ENCODE assay signal across 1 cellular context in genomic region chrX:140480765-140481164, GRCh38.
TF ChIP-seq lines count a peak whose summit lies in the region.

No MANE protein-coding gene starts in this region.

TF ChIP-seq in HEK293, 187 proteins besides CTCF, POLR2A, EP300 and RAD21 (continued from another document and continues in another):
- no peak for TF ChIP-seq PATZ1 (tag by site-specific recombination; IDR thresholded peaks at IDR 0.05)
- TF ChIP-seq OSR2 (tag by site-specific recombination; IDR thresholded peaks at IDR 0.05): peak; percentile 52; the same call in 1 of the 2 replicates
- no peak for TF ChIP-seq ZNF311 (tag by site-specific recombination; IDR thresholded peaks at IDR 0.05; ENCODE audit: borderline replicate concordance)
- no peak for TF ChIP-seq ZNF549 (tag by site-specific recombination; IDR thresholded peaks at IDR 0.05)
- no peak for TF ChIP-seq ZNF48 (tag by site-specific recombination; IDR thresholded peaks at IDR 0.05)
- TF ChIP-seq FEZF1 (tag by site-specific recombination; IDR thresholded peaks at IDR 0.05): peak; percentile 55; the same call in 1 of the 2 replicates
- TF ChIP-seq HOXA7 (CRISPR knock-in tag; IDR thresholded peaks at IDR 0.05; ENCODE audit: borderline replicate concordance): no peak
- no peak for TF ChIP-seq ZNF704 (tag by site-specific recombination; IDR thresholded peaks at IDR 0.05)
- no peak for TF ChIP-seq ZNF529 (tag by site-specific recombination; IDR thresholded peaks at IDR 0.05; ENCODE audit: insufficient replicate concordance)
- no peak for TF ChIP-seq ZNF449 (tag by site-specific recombination; IDR thresholded peaks at IDR 0.05)
- TF ChIP-seq ZFP3 (tag by site-specific recombination; IDR thresholded peaks at IDR 0.05; ENCODE audit: low read depth): no peak
- no peak for TF ChIP-seq ZBTB20 (tag by site-specific recombination; IDR thresholded peaks at IDR 0.05)
- peak; percentile 84; the same call in 1 of the 2 replicates for TF ChIP-seq HOXD13 (CRISPR knock-in tag; IDR thresholded peaks at IDR 0.05; ENCODE audit: borderline replicate concordance)
- TF ChIP-seq ZNF513 (tag by site-specific recombination; IDR thresholded peaks at IDR 0.05): no peak
- TF ChIP-seq TSHZ1 (tag by site-specific recombination; IDR thresholded peaks at IDR 0.05; ENCODE audit: borderline replicate concordance): no peak
- no peak for TF ChIP-seq ZNF776 (tag by site-specific recombination; IDR thresholded peaks at IDR 0.05; ENCODE audit: borderline replicate concordance)
- no peak for TF ChIP-seq ELK4 (IDR thresholded peaks at IDR 0.05; ENCODE audit: borderline replicate concordance, low read depth, low read length)
- no peak for TF ChIP-seq INSM2 (tag by site-specific recombination; IDR thresholded peaks at IDR 0.05)
- TF ChIP-seq PBX3 (CRISPR knock-in tag; IDR thresholded peaks at IDR 0.05): no peak
- TF ChIP-seq ZNF623 (tag by site-specific recombination; IDR thresholded peaks at IDR 0.05): no peak
- TF ChIP-seq ZBTB17 (tag by site-specific recombination; IDR thresholded peaks at IDR 0.05): no peak
- no peak for TF ChIP-seq ZBTB8A (tag by site-specific recombination; IDR thresholded peaks at IDR 0.05)
- TF ChIP-seq ZNF561 (tag by site-specific recombination; IDR thresholded peaks at IDR 0.05; ENCODE audit: borderline replicate concordance): no peak
- TF ChIP-seq ZNF792 (tag by site-specific recombination; IDR thresholded peaks at IDR 0.05): no peak
- no peak for TF ChIP-seq MEIS1 (CRISPR knock-in tag; IDR thresholded peaks at IDR 0.05; ENCODE audit: borderline replicate concordance)
- 0 out of 2 replicates have a peak, but pooled peaks have one; percentile 50 for TF ChIP-seq ZNF843 (tag by site-specific recombination; IDR thresholded peaks at IDR 0.05)
- TF ChIP-seq SALL2 (tag by site-specific recombination; IDR thresholded peaks at IDR 0.05; ENCODE audit: borderline replicate concordance): no peak
- no peak for TF ChIP-seq ZBTB26 (tag by site-specific recombination; optimal IDR thresholded peaks at IDR 0.05)
- TF ChIP-seq RBAK (tag by site-specific recombination; IDR thresholded peaks at IDR 0.05): no peak
- no peak for TF ChIP-seq ZBTB7A (tag by site-specific recombination; IDR thresholded peaks at IDR 0.05; ENCODE audit: low read depth)
- TF ChIP-seq ZNF433 (tag by site-specific recombination; IDR thresholded peaks at IDR 0.05; ENCODE audit: low read depth): no peak
- 0 out of 2 replicates have a peak, but pooled peaks have one; percentile 15 for TF ChIP-seq ZXDB (tag by site-specific recombination; IDR thresholded peaks at IDR 0.05)
- TF ChIP-seq ZNF670 (tag by site-specific recombination; IDR thresholded peaks at IDR 0.05; ENCODE audit: low read depth): no peak
- 0 out of 2 replicates have a peak, but pooled peaks have one; percentile 24 for TF ChIP-seq ZBTB48 (tag by site-specific recombination; IDR thresholded peaks at IDR 0.05)
- TF ChIP-seq ZNF639 (tag by site-specific recombination; IDR thresholded peaks at IDR 0.05): no peak
- TF ChIP-seq ZNF701 (tag by site-specific recombination; IDR thresholded peaks at IDR 0.05): no peak
- TF ChIP-seq SCRT1 (tag by site-specific recombination; IDR thresholded peaks at IDR 0.05; ENCODE audit: borderline replicate concordance): no peak
- TF ChIP-seq AEBP2 (tag by site-specific recombination; IDR thresholded peaks at IDR 0.05; ENCODE audit: borderline replicate concordance): no peak
- TF ChIP-seq ZFP69B (tag by site-specific recombination; IDR thresholded peaks at IDR 0.05): no peak
- TF ChIP-seq YY2 (tag by site-specific recombination; IDR thresholded peaks at IDR 0.05): no peak
- TF ChIP-seq MYNN (tag by site-specific recombination; IDR thresholded peaks at IDR 0.05; ENCODE audit: borderline replicate concordance): no peak
